Comparison of ENCODE assay signal across 9 cellular contexts in the genomic region with DNA sequence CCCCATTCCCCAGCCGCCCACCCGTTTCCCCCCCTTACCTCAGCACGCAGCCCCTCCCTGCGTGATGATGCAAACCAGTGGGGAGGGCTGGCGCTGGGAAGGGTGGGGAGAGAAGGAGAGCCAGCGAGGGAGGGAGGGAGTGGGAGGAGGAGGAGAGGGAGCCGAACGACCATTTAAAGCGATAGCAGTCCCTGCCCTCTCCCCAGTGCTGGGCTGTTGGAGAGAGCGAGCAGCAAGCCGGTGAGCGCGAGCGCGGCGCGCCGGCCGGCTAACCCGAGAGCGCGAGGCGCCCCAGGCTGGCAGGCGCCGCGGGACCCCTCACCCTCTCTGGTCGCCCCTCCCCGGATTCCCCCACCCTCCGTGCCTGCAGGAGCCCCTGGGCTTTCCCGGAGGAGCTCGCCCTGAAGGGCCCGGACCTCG. TPM values are rescaled to one million over a fixed set of nuclear protein-coding genes. Genes with fewer than 3 reads are reported as not detected.
DNase-seq lines count a peak whose midpoint lies in the region; ATAC-seq, FAIRE-seq and TF ChIP-seq lines count a peak whose summit lies in the region.
"Had no signal": no experiment of that assay in that cellular context is flagged by ENCODE, and none has a peak within 500 bp of the region (broad histone marks: within the 10 kb centered on the region; RNA-seq: fewer than 3 reads in every experiment).

A gene (plus strand): TSS at position 205 of the 420 bp plus-strand sequence.

- H3K27ac ChIP-seq in K562 (ENCODE audit: extremely low read depth, low read depth, low read length) (no peak within 1 kb of the TSS), sigmoid colon (no peak within 1 kb of the TSS), HepG2 (ENCODE audit: extremely low read length, insufficient read depth, low read length) (no peak within 1 kb of the TSS)

- ATAC-seq in K562: peak; percentile 43; the same call in 2 of the 3 replicates
- ATAC-seq in HepG2: no peak
- ATAC-seq: activated CD4-positive, alpha-beta T cell treated with anti-CD3 and anti-CD28 coated beads for 36 hours had no signal

- H3K4me1 ChIP-seq in K562 (replicated peaks in 1 of 2; ENCODE audit: control insufficient read depth in 2 of 2, insufficient read depth in 2 of 2, low read length in 2 of 2) (peaks cover 0 to 3% of the 10 kb centered on the region in 2 experiments; a peak in 1 of 5 replicates), sigmoid colon (peaks cover 0 to 25% (median 19%) of the 10 kb centered on the region in 4 donors), HepG2 (ENCODE audit: insufficient read depth, low read length) (no peaks in the 10 kb centered on the region)

- H4K20me1 ChIP-seq in K562 (replicated peaks; ENCODE audit: control insufficient read depth, insufficient read depth, low read length) (no peaks in the 10 kb centered on the region), HepG2 (ENCODE audit: insufficient read depth, low read length) (no peaks in the 10 kb centered on the region)

- no peak within 1 kb of the TSS for H2AFZ ChIP-seq in K562 (ENCODE audit: low read depth, low read length)
- H2AFZ ChIP-seq in HepG2 (ENCODE audit: low read length): no peak within 1 kb of the TSS

- WGBS in K562 (ENCODE audit: insufficient coverage, low coverage, missing lambda C conversion rate): 2% methylated on average over 15 of the region's 33 CpGs
- WGBS in sigmoid colon, 2 donors: 5% methylated on average over 33 of the region's 33 CpGs
- WGBS in HepG2 (ENCODE audit: low lambda C conversion rate): 3% methylated on average over 9 of the region's 33 CpGs

- in situ Hi-C loops in K562 (cut with MboI) (no loop called here), HepG2 (cut with HindIII; ENCODE audit: extremely low pct_ligation_motif_present, low pct_unique_long_range_greater_than_20kb) (no loop called here)

- H3K9ac ChIP-seq in K562 (ENCODE audit: insufficient read depth in 1 of 2, low read depth in 2 of 2, low read length in 2 of 2) (no peak within 1 kb of the TSS), HepG2 (ENCODE audit: insufficient read depth, low read depth, low read length) (no peak within 1 kb of the TSS)

- FAIRE-seq in K562 (lab: Jason Lieb, UNC) (no peak), HepG2 (lab: Jason Lieb, UNC) (no peak)

- TF ChIP-seq EP300 in K562 (IDR thresholded peaks at IDR 0.05; ENCODE audit: low read length) (no peak), sigmoid colon (IDR thresholded peaks at IDR 0.05) (no peak), HepG2 (IDR thresholded peaks at IDR 0.05; ENCODE audit: low read depth in 2 of 2, low read length in 2 of 2) (no peak), HepG2 (CRISPR knock-in tag; IDR thresholded peaks at IDR 0.05; ENCODE audit: borderline replicate concordance) (no peak)

- CTCF ChIA-PET in K562 (lab: Yijun Ruan, JAX; ENCODE audit: low intra/inter-chr PET ratio) (no interaction called here), HepG2 (lab: Yijun Ruan, JAX; ENCODE audit: low intra/inter-chr PET ratio, low total read pairs) (no interaction called here)

- H3K36me3 ChIP-seq in K562 (ENCODE audit: control insufficient read depth, insufficient read depth, low read length) (no peaks in the 10 kb centered on the region), sigmoid colon (no peaks in the 10 kb centered on the region), HepG2 (replicated peaks in 1 of 2; ENCODE audit: control insufficient read depth in 1 of 2, insufficient read depth in 2 of 2, low read length in 2 of 2) (no peaks in the 10 kb centered on the region)

- no peaks in the 10 kb centered on the region for H3K9me3 ChIP-seq in K562 (replicated peaks; ENCODE audit: control insufficient read depth, insufficient read depth, low read depth, low read length)
- no peaks in the 10 kb centered on the region for H3K9me3 ChIP-seq in sigmoid colon
- H3K9me3 ChIP-seq in HepG2 (ENCODE audit: low read length): no peaks in the 10 kb centered on the region

- TF ChIP-seq POLR2A in K562 (conservative IDR thresholded peaks at IDR 0.05) (no peak), sigmoid colon (IDR thresholded peaks at IDR 0.05) (no peak), HepG2 (IDR thresholded peaks at IDR 0.05; ENCODE audit: insufficient read depth in 1 of 2, low read depth in 2 of 2, low read length in 2 of 2) (no peak)

- H3K4me2 ChIP-seq in K562 (ENCODE audit: insufficient read depth, low read length) (no peak within 1 kb of the TSS), HepG2 (ENCODE audit: low read depth, low read length) (no peak within 1 kb of the TSS)

- H3K79me2 ChIP-seq in K562 (ENCODE audit: control insufficient read depth, insufficient read depth, low read length) (no peaks in the 10 kb centered on the region), HepG2 (ENCODE audit: insufficient read depth, low read length) (no peaks in the 10 kb centered on the region)

- intact Hi-C loops in K562 (cut with micrococcal nuclease): no loop called here
- intact Hi-C loops in sigmoid colon (cut with DNase I): no loop called here
- intact Hi-C loops in HepG2 (cut with micrococcal nuclease; ENCODE audit: unreplicated experiment): no loop called here

- no TSS peak for BruUV-seq in K562 (replicated peaks; lab: Mats Ljungman, UMichigan)
- no TSS peak for BruUV-seq in HepG2 (replicated peaks; lab: Mats Ljungman, UMichigan)

- H3K27me3 ChIP-seq in K562 (ENCODE audit: control insufficient read depth in 2 of 2, insufficient read depth in 2 of 2, low read length in 2 of 2) (peaks cover 0 to 8% of the 10 kb centered on the region in 2 experiments; a peak in 2 of 5 replicates), sigmoid colon (peaks cover 4 to 56% (median 32%) of the 10 kb centered on the region in 3 donors), HepG2 (ENCODE audit: control insufficient read depth in 1 of 2, insufficient read depth in 2 of 2, low read length in 2 of 2) (no peaks in the 10 kb centered on the region; a peak in 1 of 5 replicates)

- no peak within 1 kb of the TSS for H3K4me3 ChIP-seq in K562
- H3K4me3 ChIP-seq in sigmoid colon: peak within 1 kb of the TSS in 3 of 4 donors; percentile 21 to 44 (median 37)
- no peak within 1 kb of the TSS for H3K4me3 ChIP-seq in HepG2 (replicated peaks in 1 of 3; ENCODE audit: insufficient read depth in 1 of 3, low read depth in 2 of 3, low read length in 3 of 3)

- H3K9me1 ChIP-seq in K562 (ENCODE audit: control insufficient read depth, insufficient read depth, low read length): no peaks in the 10 kb centered on the region

- TF ChIP-seq CTCF in K562 (IDR thresholded peaks at IDR 0.05 in 2 of 3, conservative IDR thresholded peaks at IDR 0.05 in 1 of 3; ENCODE audit: insufficient read depth in 2 of 3, low read depth in 1 of 3, low read length in 3 of 3) (no peak), sigmoid colon (IDR thresholded peaks at IDR 0.05) (no peak), HepG2 (CRISPR knock-in tag; IDR thresholded peaks at IDR 0.05) (no peak)

- TF ChIP-seq RAD21 in K562 (CRISPR knock-in tag; conservative IDR thresholded peaks at IDR 0.05 in 1 of 2, IDR thresholded peaks at IDR 0.05 in 1 of 2): no peak
- TF ChIP-seq RAD21 in HepG2 (CRISPR knock-in tag; IDR thresholded peaks at IDR 0.05): no peak

- POLR2A ChIA-PET in K562 (lab: Yijun Ruan, JAX): no interaction called here
- POLR2A ChIA-PET in HepG2 (lab: Yijun Ruan, JAX): no interaction called here

- DNase-seq in NCI-H146 treated with DMSO at 0.1 percent for 48 hours (lab: John Stamatoyannopoulos, UW; ENCODE audit: unreplicated experiment): peak; percentile 10
- no peak for DNase-seq in K562 (ENCODE audit: extremely low read depth in 1 of 4, low spot score in 3 of 4)
- peak; percentile 41 for DNase-seq in iPS-NIHi7 (ENCODE audit: extremely low spot score)
- no peak for DNase-seq in sigmoid colon
- DNase-seq in HuH-7 (ENCODE audit: low spot score): no peak
- no peak for DNase-seq in HepG2 (ENCODE audit: low spot score)
- no peak for DNase-seq in mesenteric fat pad (ENCODE audit: low spot score)
- DNase-seq in GDM1 (lab: John Stamatoyannopoulos, UW): no peak
- DNase-seq: activated CD4-positive, alpha-beta T cell treated with anti-CD3 and anti-CD28 coated beads for 36 hours had no signal

RNA-seq across cellular contexts. Expression of the gene that starts here (rescaled TPM):
- total RNA-seq in K562 (2011; cell fraction: chromatin; rRNA removed; ENCODE audit: low replicate concordance): not detected in 2 replicates
- not detected in 2 replicates for total RNA-seq in K562 (2011; cell fraction: nucleolus; rRNA removed)
- not detected in 2 replicates for total RNA-seq in K562 (2011; cell fraction: nucleoplasm; rRNA removed)
- total RNA-seq in K562 (2014; rRNA removed) (not detected in 2 replicates), K562 (2014; rRNA removed; fragmentation: Illumina TruSeq; extraction: Trizol) (not detected in 2 replicates), K562 (2015; rRNA removed; fragmentation: Illumina TruSeq; extraction: Trizol) (not detected in 2 replicates), K562 (2021) (not detected in 2 replicates), sigmoid colon (under 1 TPM in 3 of 4 donors, not detected in 1; 0.16 to 0.71 (median 0.28) TPM), HepG2 (2016; rRNA removed; fragmentation: Illumina TruSeq; extraction: Trizol) (not detected in 2 replicates), mesenteric fat pad (0.16 TPM)
- polyA plus RNA-seq in K562 (2011; rRNA removed) (not detected in 2 replicates), K562 (2014; fragmentation: Illumina TruSeq; extraction: Trizol) (0.06 TPM in 1 of 2 replicates, not detected in the other), K562 (2014; fragmentation: Nextera tagmentation; extraction: Ambion mirVana) (not detected), K562 (2014; rRNA removed) (not detected in 2 replicates), sigmoid colon (under 1 TPM in 1 of 3 donors, not detected in 2; 0.09 TPM), HepG2 (2011; rRNA removed) (not detected in 2 replicates)
- polyA plus RNA-seq in K562 (2011; cell fraction: cytosol; rRNA removed): not detected in 2 replicates
- not detected in 2 replicates for polyA plus RNA-seq in K562 (2011; cell fraction: nucleus; rRNA removed)
- polyA plus RNA-seq in K562 (2012): 0.03 TPM in 1 of 2 replicates, not detected in the other
- not detected in 2 replicates for polyA minus RNA-seq in K562 (2011; rRNA and poly(A)+ RNA removed)
- not detected in 2 replicates for polyA minus RNA-seq in K562 (2011; cell fraction: cytosol; rRNA and poly(A)+ RNA removed)
- polyA minus RNA-seq in K562 (2011; cell fraction: nucleus; rRNA and poly(A)+ RNA removed): not detected in 2 replicates
- not detected in 2 replicates for total RNA-seq in HepG2 (2016; cell fraction: cytosol; rRNA removed; fragmentation: Illumina TruSeq; extraction: Trizol; ENCODE audit: low read depth)
- total RNA-seq in HepG2 (2016; cell fraction: insoluble cytoplasmic fraction; rRNA removed; fragmentation: Illumina TruSeq; extraction: Trizol): not detected in 2 replicates
- not detected in 2 replicates for total RNA-seq in HepG2 (2016; cell fraction: membrane; rRNA removed; fragmentation: Illumina TruSeq; extraction: Trizol)
- not detected in 2 replicates for total RNA-seq in HepG2 (2016; cell fraction: nucleus; rRNA removed; fragmentation: Illumina TruSeq; extraction: Trizol)
- polyA plus RNA-seq in HepG2 (2011; cell fraction: cytosol; rRNA removed): not detected in 2 replicates
- polyA plus RNA-seq in HepG2 (2011; cell fraction: nucleus; rRNA removed): not detected in 2 replicates
- polyA plus RNA-seq in HepG2 (2012): not detected in 2 replicates
- not detected in 2 replicates for polyA plus RNA-seq in HepG2 (2016; cell fraction: cytosol; fragmentation: Illumina TruSeq; extraction: Trizol; ENCODE audit: low read depth)
- not detected in 2 replicates for polyA plus RNA-seq in HepG2 (2016; cell fraction: insoluble cytoplasmic fraction; fragmentation: Illumina TruSeq; extraction: Trizol; ENCODE audit: low read depth)
- polyA plus RNA-seq in HepG2 (2016; cell fraction: membrane; fragmentation: Illumina TruSeq; extraction: Trizol; ENCODE audit: low read depth): not detected in 2 replicates
- polyA plus RNA-seq in HepG2 (2016; cell fraction: nucleus; fragmentation: Illumina TruSeq; extraction: Trizol; ENCODE audit: insufficient read depth, low read depth): not detected in 2 replicates
- polyA minus RNA-seq in HepG2 (2011; rRNA and poly(A)+ RNA removed; ENCODE audit: low replicate concordance): 0.07 TPM in 1 of 2 replicates, not detected in the other
- not detected in 2 replicates for polyA minus RNA-seq in HepG2 (2011; cell fraction: cytosol; rRNA and poly(A)+ RNA removed)
- polyA minus RNA-seq in HepG2 (2011; cell fraction: nucleus; rRNA and poly(A)+ RNA removed): not detected in 2 replicates
- total RNA-seq: activated CD4-positive, alpha-beta T cell treated with anti-CD3 and anti-CD28 coated beads for 36 hours had no signal

Comparison
In these comparisons a context has a peak if more than half of its experiments do, and no peak if none do; other contexts are left out.
1. Peak in ATAC-seq in K562; RNA of the gene not detected or under 1 TPM.
2. DNase-seq: peak in NCI-H146 treated with DMSO at 0.1 percent for 48 hours (single experiment) and iPS-NIHi7 (single experiment); none in K562 (0 of 4), sigmoid colon (single experiment), HuH-7 (single experiment), HepG2 (single experiment), mesenteric fat pad (single experiment) and GDM1 (single experiment).
3. H3K4me3 ChIP-seq: peak in sigmoid colon (3 of 4); none in K562 (single experiment) and HepG2 (0 of 3).